8 cellular contexts compared by ENCODE assay signal in genomic region chr2:241878007-241878970, GRCh38. TPM values are rescaled to one million over a fixed set of nuclear protein-coding genes. Genes with fewer than 3 reads are reported as not detected.
A peak's percentile ranks its signal among the peaks of the same experiment; 100 is the strongest.
DNase-seq lines count a peak whose midpoint lies in the region; ATAC-seq and TF ChIP-seq lines count a peak whose summit lies in the region.

No MANE protein-coding gene starts in this region.

- H3K9ac ChIP-seq in BLaER1 treated with 17β-estradiol and CSF1 and Interleukin-3, amounts not matched to agents 10 nM and 100 nM = peak overlapping the region in 2 of 11 experiments; percentile 8 to 81; a peak in 1 of 22 replicates
- no peak overlapping the region for H3K9ac ChIP-seq in PC-3 (ENCODE audit: low read length)

- 26% methylated on average over 16 of the region's 26 CpGs for WGBS in esophagus muscularis mucosa
- 21 to 32% methylated on average over 13 to 19 of the region's 26 CpGs for WGBS in testis, 2 donors

- H3K4me3 ChIP-seq in BLaER1 treated with 17β-estradiol and CSF1 and Interleukin-3, amounts not matched to agents 10 nM and 100 nM = no peak overlapping the region
- H3K4me3 ChIP-seq in PC-3 (ENCODE audit: low read length) (no peak overlapping the region), esophagus muscularis mucosa (no peak overlapping the region), testis (no peak overlapping the region)

- TF ChIP-seq CTCF in HFFc6 (IDR thresholded peaks at IDR 0.05) (peak; percentile 80), PC-3 (conservative IDR thresholded peaks at IDR 0.05; ENCODE audit: low read depth, low read length) (peak; percentile 56; the same call in 1 of the 2 replicates), esophagus muscularis mucosa (IDR thresholded peaks at IDR 0.05) (peak; percentile 58 to 77 (median 66)), nephron progenitor cell (IDR thresholded peaks at IDR 0.05) (peak; percentile 63), testis (IDR thresholded peaks at IDR 0.05) (peak; percentile 8 to 69 (median 66))

- TF ChIP-seq POLR2A in esophagus muscularis mucosa (IDR thresholded peaks at IDR 0.05; ENCODE audit: low read depth) = no peak
- TF ChIP-seq POLR2A in testis (IDR thresholded peaks at IDR 0.05) = no peak

- no TSS peak for BruUV-seq in PC-3 (replicated peaks; lab: Mats Ljungman, UMichigan)

- H3K4me1 Mint-ChIP-seq in HFFc6 (ENCODE audit: low read depth) = peaks cover 21% of the 10 kb centered on the region
- H3K4me1 Mint-ChIP-seq in nephron progenitor cell = peaks cover 19% of the 10 kb centered on the region

- H3K4me3 Mint-ChIP-seq in HFFc6 (no peak overlapping the region), nephron progenitor cell (no peak overlapping the region)

- H3K4me2 ChIP-seq in BLaER1 treated with 17β-estradiol and CSF1 and Interleukin-3, amounts not matched to agents 10 nM and 100 nM = peak overlapping the region; percentile 5 to 96 (median 42); a peak in 17 of 22 replicates
- H3K4me2 ChIP-seq in PC-3 (ENCODE audit: low read length) = no peak overlapping the region

- no peaks in the 10 kb centered on the region for H3K27me3 ChIP-seq in BLaER1 treated with 17β-estradiol and CSF1 and Interleukin-3, amounts not matched to agents 10 nM and 100 nM
- H3K27me3 ChIP-seq in PC-3 (ENCODE audit: low read length) (no peaks in the 10 kb centered on the region), esophagus muscularis mucosa (peaks cover 0 to 12% (median 0%) of the 10 kb centered on the region in 4 donors), testis (no peaks in the 10 kb centered on the region)

- peaks cover 20 to 22% (median 21%) of the 10 kb centered on the region in 11 experiments for H3K9me3 ChIP-seq in BLaER1 treated with 17β-estradiol and CSF1 and Interleukin-3, amounts not matched to agents 10 nM and 100 nM (replicated peaks in 1 of 11)
- H3K9me3 ChIP-seq in PC-3 (ENCODE audit: low read length) (no peaks in the 10 kb centered on the region), esophagus muscularis mucosa (no peaks in the 10 kb centered on the region), testis (no peaks in the 10 kb centered on the region)

- no peaks in the 10 kb centered on the region for H3K79me2 ChIP-seq in PC-3 (ENCODE audit: low read length)

- TF ChIP-seq EP300 in esophagus muscularis mucosa (IDR thresholded peaks at IDR 0.05) = no peak

- intact Hi-C loops in PC-3 (cut with micrococcal nuclease) (no loop called here), esophagus muscularis mucosa (cut with DNase I) (loop anchor here (5.0 kb wide), 1 partner anchor 1026 kb away; no protein-coding TSS in a partner anchor), testis (cut with DNase I; ENCODE audit: low total_unique reads) (no loop called here)

- peak; percentile 32 for ATAC-seq in PC-3
- ATAC-seq in GM18498 (IDR thresholded peaks at IDR 0.05; ENCODE audit: unreplicated experiment) = no peak

- POLR2A ChIA-PET in PC-3 (lab: Charles Lee; ENCODE audit: unreplicated experiment) = no interaction called here

- no peaks in the 10 kb centered on the region for H3K36me3 ChIP-seq in BLaER1 treated with 17β-estradiol and CSF1 and Interleukin-3, amounts not matched to agents 10 nM and 100 nM
- H3K36me3 ChIP-seq in PC-3 (ENCODE audit: low read depth, low read length) (no peaks in the 10 kb centered on the region), esophagus muscularis mucosa (no peaks in the 10 kb centered on the region), testis (ENCODE audit: low read depth, missing control alignments) (no peaks in the 10 kb centered on the region)

- no peaks in the 10 kb centered on the region for H3K36me3 Mint-ChIP-seq in HFFc6 (ENCODE audit: low read depth)
- peaks cover 7% of the 10 kb centered on the region for H3K36me3 Mint-ChIP-seq in nephron progenitor cell (ENCODE audit: low read depth)

- no peaks in the 10 kb centered on the region for H3K9me2 ChIP-seq in PC-3 (replicated peaks; ENCODE audit: low read length)

- H3K9me3 Mint-ChIP-seq in HFFc6 (no peaks in the 10 kb centered on the region), nephron progenitor cell (peaks cover 18% of the 10 kb centered on the region)

- peaks cover 4% of the 10 kb centered on the region; the same call in 1 of the 2 replicates for H3K27me3 Mint-ChIP-seq in HFFc6 (ENCODE audit: insufficient read depth)
- peaks cover 22% of the 10 kb centered on the region for H3K27me3 Mint-ChIP-seq in nephron progenitor cell (ENCODE audit: low read depth, poor library complexity)

- peaks cover 36 to 71% (median 55%) of the 10 kb centered on the region in 10 experiments for H3K4me1 ChIP-seq in BLaER1 treated with 17β-estradiol and CSF1 and Interleukin-3, amounts not matched to agents 10 nM and 100 nM
- H3K4me1 ChIP-seq in PC-3 (ENCODE audit: insufficient read depth, low read length) = peaks cover 19% of the 10 kb centered on the region
- H3K4me1 ChIP-seq in esophagus muscularis mucosa = peaks cover 17 to 35% (median 29%) of the 10 kb centered on the region in 4 donors
- H3K4me1 ChIP-seq in testis = peaks cover 8% of the 10 kb centered on the region

- H2AFZ ChIP-seq in PC-3 (ENCODE audit: low read length) = no peak overlapping the region

- no peaks in the 10 kb centered on the region for H3F3A ChIP-seq in PC-3 (ENCODE audit: low read length, unreplicated experiment)

- no peak overlapping the region for H3K27ac Mint-ChIP-seq in HFFc6
- no peak overlapping the region for H3K27ac Mint-ChIP-seq in nephron progenitor cell

- DNase-seq in HFFc6 (peak; percentile 54), PC-3 (peak; percentile 81), activated T-cell treated with anti-CD3 and anti-CD28 coated beads for 48 hours (ENCODE audit: low read depth) (peak; percentile 78), esophagus muscularis mucosa (ENCODE audit: extremely low spot score) (no peak), nephron progenitor cell (peak; percentile 80), testis (peak; percentile 80)

- H3K27ac ChIP-seq in BLaER1 treated with 17β-estradiol and CSF1 and Interleukin-3, amounts not matched to agents 10 nM and 100 nM = no peak overlapping the region; a peak in 1 of 22 replicates
- H3K27ac ChIP-seq in PC-3 (ENCODE audit: low read length) (no peak overlapping the region), esophagus muscularis mucosa (replicated peaks in 1 of 4) (no peak overlapping the region), testis (no peak overlapping the region)

- peaks cover 0 to 10% (median 0%) of the 10 kb centered on the region in 11 experiments; a peak in 4 of 22 replicates for H4K20me1 ChIP-seq in BLaER1 treated with 17β-estradiol and CSF1 and Interleukin-3, amounts not matched to agents 10 nM and 100 nM
- no peaks in the 10 kb centered on the region for H4K20me1 ChIP-seq in PC-3 (ENCODE audit: low read length)

- CTCF ChIA-PET in PC-3 (lab: Charles Lee) = no interaction called here

RNA-seq across cellular contexts. Expression of gene RTP5, which starts 8.8 kb away (rescaled TPM):
- not detected for total RNA-seq in HFFc6 (2021; fragmentation: NEBNext Ultra II Directional; extraction: Animal tissue kit (Norgen Biotek cat#: 25700))
- total RNA-seq in PC-3 (2014; rRNA removed) (not detected in 2 replicates), esophagus muscularis mucosa (under 1 TPM in 1 of 4 donors, not detected in 3; 0.17 TPM), testis (under 1 TPM; 0.47 to 0.93 TPM)
- polyA plus RNA-seq in testis (ENCODE audit: insufficient read depth, low read depth, low replicate concordance) = 0.13 TPM

RNA-seq across cellular contexts. Expression of gene PDCD1, which starts 19.6 kb away (rescaled TPM):
- total RNA-seq in HFFc6 (2021; fragmentation: NEBNext Ultra II Directional; extraction: Animal tissue kit (Norgen Biotek cat#: 25700)) = not detected
- total RNA-seq in PC-3 (2014; rRNA removed) = not detected in 2 replicates
- total RNA-seq in esophagus muscularis mucosa = 1 to 10 TPM in 2 of 4 donors, under 1 TPM in 2; 0.11 to 2.5 (median 1.2) TPM
- total RNA-seq in testis = under 1 TPM; 0.37 to 0.39 TPM
- 0.47 TPM for polyA plus RNA-seq in testis (ENCODE audit: insufficient read depth, low read depth, low replicate concordance)
